Comparison of ENCODE assay signal across 31 cellular contexts in genomic region chr9:135188681-135189151, GRCh38.
"Had no signal": no experiment of that assay in that cellular context is flagged by ENCODE, and none has a peak within 500 bp of the region (broad histone marks: within the 10 kb centered on the region; RNA-seq: fewer than 3 reads in every experiment).

No MANE protein-coding gene starts in this region.

- H3K27ac Mint-ChIP-seq: activated B cell treated with CpG ODN at 0.5 μM for 24 hours; activated CD8-positive, alpha-beta T cell treated with anti-CD3 and anti-CD28 coated beads for 36 hours; activated naive CD8-positive, alpha-beta T cell; activated T-helper 17 cell treated with anti-CD3 and anti-CD28 coated beads, Interleukin-2, amount 50 U/mL, for 72 hours; dendritic cell treated with granulocyte-macrophage colony-stimulating factor and Interleukin-4, amounts not matched to agents 40 ng/mL and 50 ng/mL, for 4 days; effector memory CD8-positive, alpha-beta T cell; T-helper 17 cell; T-helper 2 cell treated with Interferon-gamma antibody and Interleukin-4, amounts not matched to agents 5 μg/mL and 100 μg/mL, for 36 hours had no signal

- H3K4me1 Mint-ChIP-seq: activated B cell treated with CpG ODN at 0.5 μM for 24 hours; activated T-helper 17 cell treated with anti-CD3 and anti-CD28 coated beads, Interleukin-2, amount 50 U/mL, for 72 hours; central memory CD8-positive, alpha-beta T cell had no signal

- ATAC-seq: activated CD4-positive, CD25-positive, alpha-beta regulatory T cell treated with anti-CD3 and anti-CD28 coated beads, Interleukin-2, amount 50 U/mL, for 24 hours; activated CD8-positive, alpha-beta T cell treated with anti-CD3 and anti-CD28 coated beads for 36 hours; activated T-cell treated with anti-CD3 and anti-CD28 coated beads, Interleukin-2, amount 50 U/mL, for 4 hours; activated T-helper 17 cell treated with anti-CD3 and anti-CD28 coated beads, Interleukin-2, amount 50 U/mL, for 72 hours; effector memory CD8-positive, alpha-beta T cell; T-helper 17 cell had no signal

- H3K4me3 Mint-ChIP-seq: activated B cell treated with CpG ODN at 0.5 μM for 24 hours; activated CD8-positive, alpha-beta T cell treated with anti-CD3 and anti-CD28 coated beads for 36 hours; activated naive CD8-positive, alpha-beta T cell; activated T-cell treated with anti-CD3 and anti-CD28 coated beads, Interleukin-2, amount 50 U/mL, for 4 hours; activated T-helper 17 cell treated with anti-CD3 and anti-CD28 coated beads, Interleukin-2, amount 50 U/mL, for 72 hours; central memory CD8-positive, alpha-beta T cell; dendritic cell treated with granulocyte-macrophage colony-stimulating factor and Interleukin-4, amounts not matched to agents 40 ng/mL and 50 ng/mL, for 4 days; effector memory CD8-positive, alpha-beta T cell; T-helper 17 cell; T-helper 2 cell treated with Interferon-gamma antibody and Interleukin-4, amounts not matched to agents 5 μg/mL and 100 μg/mL, for 36 hours had no signal

- H3K27ac ChIP-seq: brain microvascular endothelial cell, coronary artery, dorsolateral prefrontal cortex, esophagus squamous epithelium, WERI-Rb-1 had no signal

- H3K27me3 ChIP-seq: brain microvascular endothelial cell had no signal

- H3K9me3 Mint-ChIP-seq: activated B cell treated with CpG ODN at 0.5 μM for 24 hours; activated CD8-positive, alpha-beta T cell treated with anti-CD3 and anti-CD28 coated beads for 36 hours; activated T-cell treated with anti-CD3 and anti-CD28 coated beads, Interleukin-2, amount 50 U/mL, for 4 hours; activated T-helper 17 cell treated with anti-CD3 and anti-CD28 coated beads, Interleukin-2, amount 50 U/mL, for 72 hours; central memory CD8-positive, alpha-beta T cell; dendritic cell treated with granulocyte-macrophage colony-stimulating factor and Interleukin-4, amounts not matched to agents 40 ng/mL and 50 ng/mL, for 4 days; T-helper 2 cell treated with Interferon-gamma antibody and Interleukin-4, amounts not matched to agents 5 μg/mL and 100 μg/mL, for 36 hours had no signal

- H3K36me3 ChIP-seq: brain microvascular endothelial cell, esophagus squamous epithelium, WERI-Rb-1 had no signal

- H3K27me3 Mint-ChIP-seq: activated naive CD8-positive, alpha-beta T cell; dendritic cell treated with granulocyte-macrophage colony-stimulating factor and Interleukin-4, amounts not matched to agents 40 ng/mL and 50 ng/mL, for 4 days had no signal

- H3K36me3 Mint-ChIP-seq: activated naive CD8-positive, alpha-beta T cell had no signal

- H3K9me3 ChIP-seq: esophagus squamous epithelium had no signal

- H3K4me3 ChIP-seq: coronary artery, dorsolateral prefrontal cortex, esophagus squamous epithelium had no signal

- DNase-seq: activated B cell treated with CpG ODN at 0.5 μM for 24 hours; activated CD4-positive, alpha-beta T cell treated with anti-CD3 and anti-CD28 coated beads for 48 hours; activated CD4-positive, alpha-beta T cell treated with anti-CD3 and anti-CD28 coated beads, Interleukin-2, amount 50 U/mL, for 1 hour; activated CD4-positive, alpha-beta T cell treated with anti-CD3 and anti-CD28 coated beads, Interleukin-2, amount 50 U/mL, for 48 hours; activated CD8-positive, alpha-beta memory T cell treated with anti-CD3 and anti-CD28 coated beads for 24 hours; activated CD8-positive, alpha-beta T cell treated with anti-CD3 and anti-CD28 coated beads for 36 hours; activated effector memory CD4-positive, alpha-beta T cell treated with Interleukin-2 at 50 U/mL for 16 hours; activated gamma-delta T cell treated with Interleukin-2 at 50 U/mL for 16 hours; activated naive CD4-positive, alpha-beta T cell treated with anti-CD3 and anti-CD28 coated beads, Interleukin-2, amount 50 U/mL, for 16 hours; activated naive CD4-positive, alpha-beta T cell treated with Interleukin-2 at 50 U/mL for 16 hours; activated T-cell treated with anti-CD3 and anti-CD28 coated beads, Interleukin-2, amount 50 U/mL, for 4 hours; amniotic stem cell; anterior cingulate cortex; brain microvascular endothelial cell; dorsolateral prefrontal cortex; effector memory CD8-positive, alpha-beta T cell; erythroblast; esophagus squamous epithelium; foreskin melanocyte; SW 1271; T-helper 1 cell; T-helper 17 cell; T1000; WERI-Rb-1 had no signal
